Comparison of ENCODE assay signal across 34 cellular contexts in the genomic region with DNA sequence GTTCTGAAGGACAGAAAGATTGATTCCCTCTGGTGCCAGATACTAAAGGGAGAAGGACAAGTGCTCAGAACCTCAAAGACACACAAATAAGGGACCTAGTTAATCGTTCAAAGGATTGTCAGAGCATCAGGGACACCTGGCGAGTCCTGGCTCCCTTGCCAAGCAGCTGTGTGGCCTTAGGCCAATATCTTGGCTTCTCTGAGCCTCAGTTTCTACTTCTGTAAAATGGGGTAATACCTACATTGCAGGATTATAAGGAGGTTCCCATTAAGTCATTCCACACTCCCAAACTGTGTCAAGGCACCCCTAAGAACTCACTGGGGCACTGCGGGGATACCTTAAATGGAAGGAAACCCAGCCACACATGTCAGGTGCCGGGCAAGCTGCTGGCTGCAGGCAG. TPM values are rescaled to one million over a fixed set of nuclear protein-coding genes. Genes with fewer than 3 reads are reported as not detected.
"Had no signal": no experiment of that assay in that cellular context is flagged by ENCODE, and none has a peak within 500 bp of the region (broad histone marks: within the 10 kb centered on the region; RNA-seq: fewer than 3 reads in every experiment).

No MANE protein-coding gene starts in this region.

- H3K9me3 ChIP-seq: neutrophil, ovary, psoas muscle, spleen, suprapubic skin, testis, tibial artery, transverse colon, upper lobe of right lung, vagina had no signal

- H3K4me3 Mint-ChIP-seq: naive thymus-derived CD8-positive, alpha-beta T cell; natural killer cell treated with Interleukin-12 subunit alpha and Interleukin-12 subunit beta and Interleukin-15 and Interleukin-18, amount 100 ng/mL, for 72 hours; nephron progenitor cell; neural crest cell; stimulated activated memory B cell treated with anti-CD40 and anti-IgM and Interleukin-4, amounts not matched to agents 10 μg/mL and 1 μg/mL and 100 μg/mL, for 72 hours; stimulated activated naive CD8-positive, alpha-beta T cell treated with anti-CD3 and anti-CD28 coated beads, Interleukin-15, amount 100 ng/mL, for 72 hours; type B pancreatic cell had no signal

- H3K4me2 ChIP-seq: smooth muscle cell had no signal

- ATAC-seq: naive thymus-derived CD8-positive, alpha-beta T cell; psoas muscle; right cardiac atrium; sciatic nerve; stimulated activated memory B cell treated with anti-CD40 and anti-IgM and Interleukin-4, amounts not matched to agents 10 μg/mL and 1 μg/mL and 100 μg/mL, for 72 hours; stimulated activated naive CD8-positive, alpha-beta T cell treated with anti-CD3 and anti-CD28 coated beads, Interleukin-15, amount 100 ng/mL, for 72 hours; stimulated activated naive CD8-positive, alpha-beta T cell treated with anti-CD3 and anti-CD28 coated beads, Interleukin-15, Interleukin-2, amounts not matched to agents 100 U/mL and 50 U/mL, for 24 hours; upper lobe of right lung had no signal

- H3K9ac ChIP-seq: parathyroid adenoma had no signal

- H3K27me3 Mint-ChIP-seq: stimulated activated memory B cell treated with anti-CD40 and anti-IgM and Interleukin-4, amounts not matched to agents 10 μg/mL and 1 μg/mL and 100 μg/mL, for 72 hours had no signal

- DNase-seq: naive thymus-derived CD8-positive, alpha-beta T cell; nephron progenitor cell; nucleus accumbens; ovary; psoas muscle; spleen; stimulated activated CD4-positive, alpha-beta T cell treated with anti-CD3 and anti-CD28 coated beads, Interleukin-12 subunit alpha, Interleukin-12 subunit beta, amount 100 ng/mL, for 4 hours; stimulated activated CD4-positive, alpha-beta T cell treated with anti-CD3 and anti-CD28 coated beads, Interleukin-1b, Interleukin-23, amount 100 ng/mL, for 48 hours; stimulated activated CD4-positive, alpha-beta T cell treated with anti-CD3 and anti-CD28 coated beads, Interleukin-4, amount 100 ng/mL, for 1 hour; stimulated activated CD4-positive, alpha-beta T cell treated with anti-CD3 and anti-CD28 coated beads, Interleukin-4, amount 100 ng/mL, for 4 hours; stimulated activated CD8-positive, alpha-beta memory T cell treated with anti-CD3 and anti-CD28 coated beads, Interleukin-4, amount 100 ng/mL, for 48 hours; stimulated activated naive CD4-positive, alpha-beta T cell; stimulated activated naive CD8-positive, alpha-beta T cell treated with anti-CD3 and anti-CD28 coated beads, Interleukin-15, amount 100 ng/mL, for 72 hours; stimulated activated naive CD8-positive, alpha-beta T cell treated with anti-CD3 and anti-CD28 coated beads, Interleukin-15, Interleukin-2, amounts not matched to agents 100 U/mL and 50 U/mL, for 24 hours; substantia nigra; testis; tibial artery; transverse colon; upper lobe of right lung had no signal

- H3K9me3 Mint-ChIP-seq: naive thymus-derived CD8-positive, alpha-beta T cell; natural killer cell treated with Interleukin-12 subunit alpha and Interleukin-12 subunit beta and Interleukin-15 and Interleukin-18, amount 100 ng/mL, for 72 hours; nephron progenitor cell; neural crest cell; stimulated activated memory B cell treated with anti-CD40 and anti-IgM and Interleukin-4, amounts not matched to agents 10 μg/mL and 1 μg/mL and 100 μg/mL, for 72 hours; stimulated activated naive CD8-positive, alpha-beta T cell treated with anti-CD3 and anti-CD28 coated beads, Interleukin-15, amount 100 ng/mL, for 72 hours; type B pancreatic cell had no signal

- H3K27me3 ChIP-seq: neutrophil, ovary, testis, transverse colon, upper lobe of right lung, vagina had no signal

- H3K36me3 ChIP-seq: neutrophil, ovary, spleen, suprapubic skin, tibial artery, transverse colon, upper lobe of right lung, vagina had no signal

- H3K4me3 ChIP-seq: ovary, psoas muscle, skin epidermis, smooth muscle cell, spleen, suprapubic skin, testis, tibial artery, transverse colon, upper lobe of right lung, vagina had no signal

- H3K27ac ChIP-seq: neutrophil, ovary, parathyroid adenoma, psoas muscle, skin epidermis, spleen, suprapubic skin, testis, tibial artery, transverse colon, upper lobe of right lung, vagina had no signal

- H3K36me3 Mint-ChIP-seq: naive thymus-derived CD8-positive, alpha-beta T cell; natural killer cell treated with Interleukin-12 subunit alpha and Interleukin-12 subunit beta and Interleukin-15 and Interleukin-18, amount 100 ng/mL, for 72 hours; stimulated activated memory B cell treated with anti-CD40 and anti-IgM and Interleukin-4, amounts not matched to agents 10 μg/mL and 1 μg/mL and 100 μg/mL, for 72 hours; type B pancreatic cell had no signal

- H3K4me1 Mint-ChIP-seq: nephron progenitor cell; neural crest cell; stimulated activated naive CD8-positive, alpha-beta T cell treated with anti-CD3 and anti-CD28 coated beads, Interleukin-15, amount 100 ng/mL, for 72 hours had no signal

- H3K27ac Mint-ChIP-seq: naive thymus-derived CD8-positive, alpha-beta T cell; natural killer cell treated with Interleukin-12 subunit alpha and Interleukin-12 subunit beta and Interleukin-15 and Interleukin-18, amount 100 ng/mL, for 72 hours; nephron progenitor cell; progenitor cell of endocrine pancreas; stimulated activated memory B cell treated with anti-CD40 and anti-IgM and Interleukin-4, amounts not matched to agents 10 μg/mL and 1 μg/mL and 100 μg/mL, for 72 hours; stimulated activated naive CD8-positive, alpha-beta T cell treated with anti-CD3 and anti-CD28 coated beads, Interleukin-15, amount 100 ng/mL, for 72 hours; type B pancreatic cell had no signal

- H3K4me1 ChIP-seq: parathyroid adenoma, psoas muscle, spleen, suprapubic skin, testis, tibial artery, transverse colon, vagina had no signal

RNA-seq across cellular contexts. Expression of gene DRGX, which starts 29.4 kb away (rescaled TPM):
- total RNA-seq: naive thymus-derived CD8-positive, alpha-beta T cell; natural killer cell treated with Interleukin-12 subunit alpha and Interleukin-12 subunit beta and Interleukin-15 and Interleukin-18, amount 100 ng/mL, for 72 hours; omental fat pad; ovary; progenitor cell of endocrine pancreas; psoas muscle; renal cortical epithelial cell; right cardiac atrium; sciatic nerve; smooth muscle cell; spleen; testis; upper lobe of right lung; vagina had no signal
